Comparison of ENCODE assay signal across 8 cellular contexts in the genomic region with DNA sequence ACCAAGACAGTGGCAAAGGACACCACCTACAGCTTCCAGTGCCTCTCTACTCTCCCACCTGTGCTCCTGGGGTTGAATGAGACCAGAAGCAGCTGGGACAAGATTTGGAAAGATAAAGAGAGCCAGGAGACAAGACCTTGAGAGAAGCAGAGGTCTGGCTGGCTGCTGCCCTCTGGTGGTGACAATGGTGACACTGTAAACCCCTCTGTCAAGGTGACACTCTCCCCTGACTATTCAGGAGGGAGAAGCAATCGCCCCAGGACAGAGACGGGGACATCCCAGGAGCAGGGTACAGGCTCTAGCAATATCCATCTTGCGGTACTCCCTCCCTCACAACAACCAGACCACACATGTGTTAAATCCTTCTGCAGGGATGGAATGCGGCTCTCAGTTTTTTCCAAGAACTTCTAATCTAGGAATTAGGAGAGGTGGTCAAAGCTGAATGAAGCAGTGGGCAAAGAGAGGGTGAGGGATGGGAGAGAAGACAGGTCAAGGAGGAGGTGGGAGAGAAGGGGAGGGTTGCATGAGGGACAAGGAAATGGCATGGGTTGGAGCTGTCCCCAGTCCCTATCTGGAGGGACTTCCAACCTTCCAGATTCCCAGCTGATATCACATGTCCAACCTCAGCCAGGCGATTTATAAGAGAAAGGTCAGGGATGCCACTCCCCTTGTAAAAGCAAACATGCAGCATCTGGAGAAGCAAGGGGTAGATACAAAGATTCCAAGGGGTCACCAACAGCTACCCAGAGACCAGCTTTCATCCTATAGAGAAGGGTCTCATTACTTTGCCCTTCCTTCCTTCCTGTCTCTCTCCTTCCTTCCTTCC. TPM values are rescaled to one million over a fixed set of nuclear protein-coding genes. Genes with fewer than 3 reads are reported as not detected.
DNase-seq lines count a peak whose midpoint lies in the region; ATAC-seq and TF ChIP-seq lines count a peak whose summit lies in the region.

No MANE protein-coding gene starts in this region.

- H3K9me3 Mint-ChIP-seq in glutamatergic neuron (ENCODE audit: unreplicated experiment) (no peaks in the 10 kb centered on the region), progenitor cell of endocrine pancreas (ENCODE audit: low read depth) (no peaks in the 10 kb centered on the region)

- H3K27me3 ChIP-seq in MG63 (peaks cover 15% of the 10 kb centered on the region), aorta (ENCODE audit: control insufficient read depth in 1 of 2, insufficient read depth in 2 of 2, low read length in 1 of 2) (no peaks in the 10 kb centered on the region)

- H3K27me3 Mint-ChIP-seq in glutamatergic neuron (ENCODE audit: unreplicated experiment) (peaks cover 22% of the 10 kb centered on the region), progenitor cell of endocrine pancreas (peaks cover 77% of the 10 kb centered on the region)

- H3K4me1 ChIP-seq in aorta (ENCODE audit: control insufficient read depth in 1 of 2, insufficient read depth in 2 of 2, low read length in 2 of 2) = no peaks in the 10 kb centered on the region

- no peaks in the 10 kb centered on the region for H3K4me1 Mint-ChIP-seq in glutamatergic neuron (ENCODE audit: low read depth, unreplicated experiment)
- peaks cover 8% of the 10 kb centered on the region for H3K4me1 Mint-ChIP-seq in progenitor cell of endocrine pancreas (ENCODE audit: low read depth)

- DNase-seq in EL (peak; percentile 69), MG63 (peak; percentile 56), SKM-1 (lab: John Stamatoyannopoulos, UW; ENCODE audit: unreplicated experiment) (peak; percentile 50), glutamatergic neuron (peak; percentile 87), progenitor cell of endocrine pancreas (ENCODE audit: low spot score, unreplicated experiment) (peak; percentile 49), aorta (peak; percentile 84 to 90)
- peak; percentile 80 for DNase-seq in activated naive CD4-positive, alpha-beta T cell treated with anti-CD3 and anti-CD28 coated beads, Interleukin-2, amount 50 U/mL, for 16 hours

- no peak for ATAC-seq in aorta (ENCODE audit: low FRiP score)
- ATAC-seq in HG03439 (IDR thresholded peaks at IDR 0.05; ENCODE audit: unreplicated experiment) = no peak

- H3K27ac ChIP-seq in aorta (ENCODE audit: low read depth in 1 of 2, low read length in 2 of 2) = no peak overlapping the region

- H3K9me3 ChIP-seq in MG63 (no peaks in the 10 kb centered on the region), aorta (ENCODE audit: control insufficient read depth, low read length) (no peaks in the 10 kb centered on the region)

- intact Hi-C loops in aorta (cut with DNase I) = loop anchor here (1.0 to 5.0 kb wide), 2 partner anchors 45 to 47 kb away; no protein-coding TSS in a partner anchor

- H3K36me3 ChIP-seq in MG63 (no peaks in the 10 kb centered on the region), aorta (ENCODE audit: control insufficient read depth in 1 of 2, insufficient read depth in 2 of 2, low read length in 1 of 2) (no peaks in the 10 kb centered on the region)

- H3K36me3 Mint-ChIP-seq in glutamatergic neuron (ENCODE audit: unreplicated experiment) (no peaks in the 10 kb centered on the region), progenitor cell of endocrine pancreas (ENCODE audit: insufficient read depth) (no peaks in the 10 kb centered on the region)

- TF ChIP-seq CTCF in glutamatergic neuron (IDR thresholded peaks at IDR 0.05; ENCODE audit: partially characterized antibody, unreplicated experiment) = peak; percentile 80
- TF ChIP-seq CTCF in progenitor cell of endocrine pancreas (IDR thresholded peaks at IDR 0.05; ENCODE audit: unreplicated experiment) = peak; percentile 88

- H3K4me3 ChIP-seq in MG63 = no peak overlapping the region
- H3K4me3 ChIP-seq in aorta (ENCODE audit: low read length in 2 of 2) = no peak overlapping the region

- H3K27ac Mint-ChIP-seq in glutamatergic neuron (ENCODE audit: unreplicated experiment) (no peak overlapping the region), progenitor cell of endocrine pancreas (no peak overlapping the region)

- WGBS in aorta, 2 donors = 15% methylated on average over 5 of the region's 5 CpGs

- no peak overlapping the region for H3K4me3 Mint-ChIP-seq in glutamatergic neuron (ENCODE audit: unreplicated experiment)
- H3K4me3 Mint-ChIP-seq in progenitor cell of endocrine pancreas (ENCODE audit: low read depth) = no peak overlapping the region

RNA-seq across cellular contexts. Expression of a gene that starts 2.9 kb away (rescaled TPM):
- total RNA-seq in MG63 (2014; rRNA removed; shearing (Covaris generic); ENCODE audit: low replicate concordance) = not detected in 2 replicates
- total RNA-seq in glutamatergic neuron (ENCODE audit: unreplicated experiment) (0.22 TPM), progenitor cell of endocrine pancreas (not detected in 2 replicates), aorta (1 to 10 TPM; 2.0 TPM)
- under 1 TPM in 1 of 2 donors, not detected in 1; 0.72 TPM for polyA plus RNA-seq in aorta

RNA-seq across cellular contexts. Expression of a gene that starts 17.1 kb away (rescaled TPM):
- not detected in 2 replicates for total RNA-seq in MG63 (2014; rRNA removed; shearing (Covaris generic); ENCODE audit: low replicate concordance)
- not detected for total RNA-seq in glutamatergic neuron (ENCODE audit: unreplicated experiment)
- not detected in 2 replicates for total RNA-seq in progenitor cell of endocrine pancreas
- total RNA-seq in aorta = 10 to 100 TPM in 1 of 2 donors, 1 to 10 TPM in 1; 8.8 to 12.3 TPM
- polyA plus RNA-seq in aorta = 1 to 10 TPM in 1 of 2 donors, under 1 TPM in 1; 0.77 to 3.5 TPM

RNA-seq across cellular contexts. Expression of a gene that starts 17.3 kb away (rescaled TPM):
- total RNA-seq in MG63 (2014; rRNA removed; shearing (Covaris generic); ENCODE audit: low replicate concordance) = not detected in 2 replicates
- total RNA-seq in glutamatergic neuron (ENCODE audit: unreplicated experiment) (not detected), progenitor cell of endocrine pancreas (not detected in 2 replicates), aorta (1 to 10 TPM; 1.6 to 1.8 TPM)
- 1 to 10 TPM in 1 of 2 donors, under 1 TPM in 1; 1.00 to 4.0 TPM for polyA plus RNA-seq in aorta
